Comparison of ENCODE assay signal across 26 cellular contexts in genomic region chr3:81699921-81700320, GRCh38.
"Had no signal": no experiment of that assay in that cellular context is flagged by ENCODE, and none has a peak within 500 bp of the region (broad histone marks: within the 10 kb centered on the region; RNA-seq: fewer than 3 reads in every experiment).

No MANE protein-coding gene starts in this region.

- FAIRE-seq: astrocyte, K562 had no signal

- H3K27ac ChIP-seq: body of pancreas, breast epithelium, WERI-Rb-1 had no signal

- ATAC-seq: activated CD8-positive, alpha-beta memory T cell treated with anti-CD3 and anti-CD28 coated beads, Interleukin-2, amount 10 ng/mL, durations not matched to agents 7 days and 5 days; body of pancreas; K562; Panc1 had no signal

- H3K9me3 ChIP-seq: body of pancreas, breast epithelium had no signal

- H3K4me3 ChIP-seq: body of pancreas, breast epithelium, K562 had no signal

- DNase-seq: activated CD4-positive, alpha-beta memory T cell treated with anti-CD3 and anti-CD28 coated beads, Interleukin-2, amount 10 ng/mL, durations not matched to agents 7 days and 5 days; activated CD4-positive, alpha-beta T cell treated with anti-CD3 and anti-CD28 coated beads for 1 hour; activated CD4-positive, alpha-beta T cell treated with anti-CD3 and anti-CD28 coated beads for 48 hours; activated CD4-positive, CD25-positive, alpha-beta regulatory T cell; activated CD8-positive, alpha-beta memory T cell treated with anti-CD3 and anti-CD28 coated beads for 24 hours; activated CD8-positive, alpha-beta memory T cell treated with anti-CD3 and anti-CD28 coated beads, Interleukin-2, amount 10 ng/mL, durations not matched to agents 7 days and 5 days; activated CD8-positive, alpha-beta memory T cell treated with anti-CD3 and anti-CD28 coated beads, Interleukin-2, amount 50 U/mL, for 48 hours; activated effector memory CD4-positive, alpha-beta T cell treated with Interleukin-2 at 50 U/mL for 16 hours; activated naive CD4-positive, alpha-beta T cell treated with anti-CD3 and anti-CD28 coated beads, Interleukin-2, amount 50 U/mL, for 16 hours; activated naive CD8-positive, alpha-beta T cell treated with anti-CD3 and anti-CD28 coated beads for 36 hours; activated T-cell treated with anti-CD3 and anti-CD28 coated beads, Interleukin-2, amount 50 U/mL, for 48 hours; body of pancreas; NCI-H1105; NCI-H1417 treated with DMSO at 0.1 percent for 48 hours; NCI-H187 treated with DMSO at 0.1 percent for 48 hours; NCI-H2081; NCI-H2171 treated with DMSO at 0.1 percent for 48 hours; NCI-H2227 treated with DMSO at 0.1 percent for 48 hours; NCI-H524 treated with DMSO at 0.1 percent for 48 hours; SIG-M5; T1000 had no signal

- H3K4me1 ChIP-seq: body of pancreas, breast epithelium had no signal
